14 cellular contexts compared by ENCODE assay signal in the genomic region with DNA sequence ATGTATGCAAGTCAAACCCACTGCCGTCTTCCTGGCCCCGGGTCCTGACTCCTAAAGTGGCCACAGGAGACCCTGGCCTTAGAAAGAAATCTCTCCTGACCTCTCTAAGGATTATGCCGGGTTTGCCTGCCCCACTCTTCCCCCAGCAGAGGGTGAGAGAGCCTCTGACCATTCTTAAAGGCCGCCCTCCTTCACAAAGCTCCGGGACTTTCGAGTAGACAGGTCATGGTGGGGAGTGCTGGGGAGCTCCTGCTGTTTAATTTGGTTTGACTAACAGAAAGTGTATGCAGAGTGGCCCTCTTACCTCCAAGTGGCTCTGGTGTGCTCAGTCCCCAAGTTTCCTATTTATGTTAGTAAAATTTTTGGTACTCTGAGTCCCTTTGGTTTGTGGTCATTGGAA.
DNase-seq lines count a peak whose midpoint lies in the region; ATAC-seq and TF ChIP-seq lines count a peak whose summit lies in the region.
"Had no signal": no experiment of that assay in that cellular context is flagged by ENCODE, and none has a peak within 500 bp of the region (broad histone marks: within the 10 kb centered on the region; RNA-seq: fewer than 3 reads in every experiment).

No MANE protein-coding gene starts in this region.

- DNase-seq in H7 = peak; percentile 30
- no peak for DNase-seq in Panc1 (ENCODE audit: low read depth, low spot score)
- no peak for DNase-seq in OCI-M2 (lab: John Stamatoyannopoulos, UW; ENCODE audit: unreplicated experiment)
- DNase-seq in testis = no peak
- DNase-seq: activated CD4-positive, alpha-beta T cell treated with anti-CD3 and anti-CD28 coated beads for 1 hour; dorsolateral prefrontal cortex; left cardiac atrium; NCI-H1694 treated with DMSO at 0.1 percent for 48 hours; NCI-H510A treated with DMSO at 0.1 percent for 48 hours; SW 1271 had no signal

- no peak overlapping the region for H3K27ac ChIP-seq in Panc1 (ENCODE audit: low read length)
- H3K27ac ChIP-seq in neutrophil = peak overlapping the region; percentile 69
- H3K27ac ChIP-seq in testis = no peak overlapping the region
- H3K27ac ChIP-seq: C4-2B had no signal

- WGBS in testis, 2 donors = 64 to 74% methylated on average over 6 of the region's 6 CpGs

- no peaks in the 10 kb centered on the region for H3K27me3 ChIP-seq in H7 (ENCODE audit: control insufficient read depth, insufficient read depth, low read length)
- no peaks in the 10 kb centered on the region for H3K27me3 ChIP-seq in Panc1 (ENCODE audit: control insufficient read depth, insufficient read depth, low read length)
- no peaks in the 10 kb centered on the region for H3K27me3 ChIP-seq in neutrophil
- H3K27me3 ChIP-seq in testis = no peaks in the 10 kb centered on the region
- H3K27me3 ChIP-seq: dorsolateral prefrontal cortex had no signal

- H3K9me3 ChIP-seq in Panc1 (ENCODE audit: control insufficient read depth, insufficient read depth, low read depth, low read length) (no peaks in the 10 kb centered on the region), neutrophil (no peaks in the 10 kb centered on the region), testis (no peaks in the 10 kb centered on the region)

- ATAC-seq in GM18867 (IDR thresholded peaks at IDR 0.05; ENCODE audit: unreplicated experiment) (peak; percentile 21), Panc1 (peak; percentile 38; the same call in 1 of the 2 replicates), GM21737 (IDR thresholded peaks at IDR 0.05; ENCODE audit: unreplicated experiment) (no peak)
- ATAC-seq: left cardiac atrium had no signal

- in situ Hi-C loops in Panc1 (cut with HindIII; ENCODE audit: low pct_unique_long_range_greater_than_20kb, low sequenced_read_pairs) = no loop called here

- H3K4me1 ChIP-seq in Panc1 (ENCODE audit: control insufficient read depth, insufficient read depth, low read length) (no peaks in the 10 kb centered on the region), neutrophil (ENCODE audit: control insufficient read depth in 1 of 2, insufficient read depth in 1 of 2, low read depth in 1 of 2, low read length in 1 of 2) (peaks cover 14 to 23% of the 10 kb centered on the region in 2 experiments), testis (peaks cover 2% of the 10 kb centered on the region)

- BruUV-seq in Panc1 (replicated peaks; lab: Mats Ljungman, UMichigan) = no TSS peak

- H3K4me3 ChIP-seq in H7 (ENCODE audit: insufficient read depth, low read depth, low read length) (no peak overlapping the region), Panc1 (ENCODE audit: low read depth in 2 of 2, low read length in 2 of 2) (no peak overlapping the region), neutrophil (ENCODE audit: low read depth in 1 of 2, low read length in 1 of 2) (no peak overlapping the region), testis (no peak overlapping the region)

- H3K36me3 ChIP-seq in H7 (replicated peaks; ENCODE audit: control insufficient read depth, insufficient read depth, low read length) = no peaks in the 10 kb centered on the region
- H3K36me3 ChIP-seq in Panc1 (ENCODE audit: control insufficient read depth, insufficient read depth, low read length) = no peaks in the 10 kb centered on the region
- no peaks in the 10 kb centered on the region for H3K36me3 ChIP-seq in neutrophil
- no peaks in the 10 kb centered on the region for H3K36me3 ChIP-seq in testis (ENCODE audit: low read depth, missing control alignments)

- CTCF ChIA-PET in Panc1 (lab: Charles Lee) = no interaction called here

- POLR2A ChIA-PET in Panc1 (lab: Charles Lee) = no interaction called here

- TF ChIP-seq CTCF in Panc1 (IDR thresholded peaks at IDR 0.05) = no peak
- no peak for TF ChIP-seq CTCF in neutrophil (IDR thresholded peaks at IDR 0.05)
- no peak for TF ChIP-seq CTCF in testis (IDR thresholded peaks at IDR 0.05)

- TF ChIP-seq POLR2A in testis (IDR thresholded peaks at IDR 0.05) = no peak

- intact Hi-C loops in Panc1 (cut with micrococcal nuclease; ENCODE audit: unreplicated experiment) = no loop called here
- intact Hi-C loops in testis (cut with DNase I; ENCODE audit: low total_unique reads) = no loop called here
